In genomic region chr11:73508243-73509176, GRCh38 we compare ENCODE assay signal across 2 cellular contexts.
A peak's percentile ranks its signal among the peaks of the same experiment; 100 is the strongest.
TF ChIP-seq lines count a peak whose summit lies in the region.

No MANE protein-coding gene starts in this region.

TF ChIP-seq in HEK293, 187 proteins besides CTCF, POLR2A, EP300 and RAD21 (continued from another document and continues in another):
- no peak for TF ChIP-seq PRDM6 (tag by site-specific recombination; IDR thresholded peaks at IDR 0.05)
- no peak for TF ChIP-seq AEBP2 (tag by site-specific recombination; IDR thresholded peaks at IDR 0.05; ENCODE audit: borderline replicate concordance)
- no peak for TF ChIP-seq SCRT2 (tag by site-specific recombination; IDR thresholded peaks at IDR 0.05)
- TF ChIP-seq TRIM28 (IDR thresholded peaks at IDR 0.05; ENCODE audit: borderline replicate concordance, low read length), result peak; percentile 52; the same call in 1 of the 2 replicates
- no peak for TF ChIP-seq ZNF324 (tag by site-specific recombination; IDR thresholded peaks at IDR 0.05)
- no peak for TF ChIP-seq BCL11B (tag by site-specific recombination; IDR thresholded peaks at IDR 0.05; ENCODE audit: low read depth)
- TF ChIP-seq ZNF350 (tag by site-specific recombination; IDR thresholded peaks at IDR 0.05), result no peak
- no peak for TF ChIP-seq ZNF660 (tag by site-specific recombination; IDR thresholded peaks at IDR 0.05)
- no peak for TF ChIP-seq ZNF280C (tag by site-specific recombination; IDR thresholded peaks at IDR 0.05)
- no peak for TF ChIP-seq ZNF133 (tag by site-specific recombination; IDR thresholded peaks at IDR 0.05)
- no peak for TF ChIP-seq ZSCAN23 (tag by site-specific recombination; IDR thresholded peaks at IDR 0.05)
- TF ChIP-seq SETDB1 (IDR thresholded peaks at IDR 0.05; ENCODE audit: insufficient read length, low read length), result peak; percentile 68
- TF ChIP-seq ZNF621 (tag by site-specific recombination; IDR thresholded peaks at IDR 0.05), result no peak
- no peak for TF ChIP-seq TSHZ1 (tag by site-specific recombination; IDR thresholded peaks at IDR 0.05; ENCODE audit: borderline replicate concordance)
- no peak for TF ChIP-seq YY2 (tag by site-specific recombination; IDR thresholded peaks at IDR 0.05)
- TF ChIP-seq FEZF1 (tag by site-specific recombination; IDR thresholded peaks at IDR 0.05), result no peak
- TF ChIP-seq ZNF184 (tag by site-specific recombination; IDR thresholded peaks at IDR 0.05), result no peak
- TF ChIP-seq ZNF623 (tag by site-specific recombination; IDR thresholded peaks at IDR 0.05), result no peak
- no peak for TF ChIP-seq ZBTB26 (tag by site-specific recombination; optimal IDR thresholded peaks at IDR 0.05)

TF ChIP-seq in K562, 482 proteins besides CTCF, POLR2A, EP300 and RAD21 (continued from another document):
- TF ChIP-seq RREB1 (CRISPR knock-in tag; IDR thresholded peaks at IDR 0.05) (no peak), HES1 (IDR thresholded peaks at IDR 0.05; ENCODE audit: low read depth) (no peak), C11orf30 (IDR thresholded peaks at IDR 0.05; ENCODE audit: low read depth) (peak; percentile 62), ZNF431 (CRISPR knock-in tag; IDR thresholded peaks at IDR 0.05) (peak; percentile 91), PKNOX1 (IDR thresholded peaks at IDR 0.05) (no peak), ZNF384 (IDR thresholded peaks at IDR 0.05; ENCODE audit: low read depth, low read length) (no peak), TARDBP (IDR thresholded peaks at IDR 0.05) (no peak), ZNF280B (CRISPR knock-in tag; IDR thresholded peaks at IDR 0.05) (no peak), ELK1 (CRISPR knock-in tag; IDR thresholded peaks at IDR 0.05) (no peak), MAFK (IDR thresholded peaks at IDR 0.05; ENCODE audit: low read length) (peak; percentile 68), SUPT5H (IDR thresholded peaks at IDR 0.05) (no peak), ZNF277 (CRISPR knock-in tag; IDR thresholded peaks at IDR 0.05; ENCODE audit: borderline replicate concordance) (no peak), MAFF (IDR thresholded peaks at IDR 0.05; ENCODE audit: low read length) (peak; percentile 71), MITF (IDR thresholded peaks at IDR 0.05) (no peak), ZNF589 (CRISPR knock-in tag; IDR thresholded peaks at IDR 0.05; ENCODE audit: low read depth) (no peak), ZNF316 (IDR thresholded peaks at IDR 0.05) (peak; percentile 75), HOXB6 (CRISPR knock-in tag; IDR thresholded peaks at IDR 0.05; ENCODE audit: borderline replicate concordance) (no peak), ZNF436 (CRISPR knock-in tag; IDR thresholded peaks at IDR 0.05) (no peak), TRIM25 (IDR thresholded peaks at IDR 0.05; ENCODE audit: borderline replicate concordance) (no peak)
